8 cellular contexts compared by ENCODE assay signal in genomic region chr10:79400567-79401004, GRCh38. TPM values are rescaled to one million over a fixed set of nuclear protein-coding genes. Genes with fewer than 3 reads are reported as not detected.
A peak's percentile ranks its signal among the peaks of the same experiment; 100 is the strongest.
DNase-seq lines count a peak whose midpoint lies in the region; ATAC-seq and TF ChIP-seq lines count a peak whose summit lies in the region.

No MANE protein-coding gene starts in this region.

- DNase-seq in T-cell (peak in 21 of 34 experiments; percentile 8 to 38 (median 23)), brain microvascular endothelial cell (no peak), amniotic stem cell (lab: John Stamatoyannopoulos, UW) (no peak)
- peak; percentile 18 for DNase-seq in stimulated activated naive B cell treated with anti-CD40 and anti-IgM and Interleukin-4, amounts not matched to agents 10 μg/mL and 1 μg/mL and 100 μg/mL, for 72 hours

- CTCF ChIA-PET in T-cell (lab: Charles Lee) = no interaction called here

- in situ Hi-C loops in brain microvascular endothelial cell (cut with HindIII; ENCODE audit: low pct_ligation_motif_present, low sequenced_read_pairs) = no loop called here

- TF ChIP-seq CTCF in GM12874 (IDR thresholded peaks at IDR 0.05; ENCODE audit: insufficient read depth, low read depth, low read length) (peak; percentile 92), brain microvascular endothelial cell (IDR thresholded peaks at IDR 0.05; ENCODE audit: low read depth, low read length, missing control alignments) (peak; percentile 87), liver (IDR thresholded peaks at IDR 0.05; ENCODE audit: low read depth, low read length, missing input control) (peak; percentile 75)

- no peaks in the 10 kb centered on the region for H3K4me1 Mint-ChIP-seq in T-cell
- peaks cover 4 to 14% of the 10 kb centered on the region in 2 donors for H3K4me1 Mint-ChIP-seq in stimulated activated naive B cell treated with anti-CD40 and anti-IgM and Interleukin-4, amounts not matched to agents 10 μg/mL and 1 μg/mL and 100 μg/mL, for 72 hours

- no peaks in the 10 kb centered on the region for H3K27me3 ChIP-seq in brain microvascular endothelial cell (replicated peaks)
- no peaks in the 10 kb centered on the region for H3K27me3 ChIP-seq in liver (ENCODE audit: control insufficient read depth in 4 of 4, insufficient read depth in 4 of 4, low read length in 3 of 4)

- no peaks in the 10 kb centered on the region for H3K9me3 ChIP-seq in liver (ENCODE audit: control insufficient read depth in 4 of 4, low read length in 3 of 4)

- POLR2A ChIA-PET in T-cell (lab: Charles Lee) = no interaction called here

- H3K36me3 ChIP-seq in brain microvascular endothelial cell (replicated peaks) = no peaks in the 10 kb centered on the region
- peaks cover 0 to 2% (median 0%) of the 10 kb centered on the region in 4 donors for H3K36me3 ChIP-seq in liver (ENCODE audit: control insufficient read depth in 4 of 4, insufficient read depth in 3 of 4, low read depth in 1 of 4, low read length in 3 of 4)

- no peak overlapping the region for H3K4me3 Mint-ChIP-seq in T-cell
- no peak overlapping the region for H3K4me3 Mint-ChIP-seq in stimulated activated naive B cell treated with anti-CD40 and anti-IgM and Interleukin-4, amounts not matched to agents 10 μg/mL and 1 μg/mL and 100 μg/mL, for 72 hours

- no peaks in the 10 kb centered on the region for H3K36me3 Mint-ChIP-seq in T-cell
- H3K36me3 Mint-ChIP-seq in stimulated activated naive B cell treated with anti-CD40 and anti-IgM and Interleukin-4, amounts not matched to agents 10 μg/mL and 1 μg/mL and 100 μg/mL, for 72 hours = no peaks in the 10 kb centered on the region

- 45% methylated on average over 3 of the region's 3 CpGs for WGBS in liver

- H3K9ac ChIP-seq in liver (ENCODE audit: low read depth in 1 of 2, low read length in 2 of 2) = no peak overlapping the region

- no peaks in the 10 kb centered on the region for H3K9me3 Mint-ChIP-seq in T-cell
- H3K9me3 Mint-ChIP-seq in stimulated activated naive B cell treated with anti-CD40 and anti-IgM and Interleukin-4, amounts not matched to agents 10 μg/mL and 1 μg/mL and 100 μg/mL, for 72 hours = peaks cover 0 to 2% of the 10 kb centered on the region in 2 donors

- H3K4me1 ChIP-seq in liver (ENCODE audit: control insufficient read depth in 4 of 4, insufficient read depth in 4 of 4, low read length in 3 of 4) = peaks cover 34 to 61% (median 50%) of the 10 kb centered on the region in 4 donors

- TF ChIP-seq RAD21 in liver (IDR thresholded peaks at IDR 0.05) = peak; percentile 70 to 78

- H3K4me3 ChIP-seq in brain microvascular endothelial cell (ENCODE audit: low read depth, low read length) (no peak overlapping the region), liver (ENCODE audit: low read depth in 1 of 3, low read length in 3 of 3) (no peak overlapping the region)

- no peak overlapping the region for H3K27ac Mint-ChIP-seq in T-cell
- no peak overlapping the region for H3K27ac Mint-ChIP-seq in stimulated activated naive B cell treated with anti-CD40 and anti-IgM and Interleukin-4, amounts not matched to agents 10 μg/mL and 1 μg/mL and 100 μg/mL, for 72 hours

- ATAC-seq in HG02885 (IDR thresholded peaks at IDR 0.05; ENCODE audit: poor library complexity, unreplicated experiment) (peak; percentile 66), T-cell (replicated peaks in 1 of 4) (peak in 3 of 4 experiments; percentile 41 to 61 (median 43)), GM21717 (IDR thresholded peaks at IDR 0.05; ENCODE audit: unreplicated experiment) (no peak)
- ATAC-seq in stimulated activated naive B cell treated with anti-CD40 and anti-IgM and Interleukin-4, amounts not matched to agents 10 μg/mL and 1 μg/mL and 100 μg/mL, for 72 hours (replicated peaks) = peak; percentile 60 to 77

- H3K27ac ChIP-seq in brain microvascular endothelial cell = no peak overlapping the region
- H3K27ac ChIP-seq in liver (ENCODE audit: low read depth in 1 of 2, low read length in 2 of 2) = peak overlapping the region; percentile 65 to 82

- H3K27me3 Mint-ChIP-seq in T-cell = peaks cover 0 to 3% of the 10 kb centered on the region in 2 donors
- H3K27me3 Mint-ChIP-seq in stimulated activated naive B cell treated with anti-CD40 and anti-IgM and Interleukin-4, amounts not matched to agents 10 μg/mL and 1 μg/mL and 100 μg/mL, for 72 hours = peaks cover 19 to 36% of the 10 kb centered on the region in 2 donors

TF ChIP-seq in liver, 16 proteins besides CTCF, POLR2A, EP300 and RAD21:
- TF ChIP-seq RXRA (IDR thresholded peaks at IDR 0.05) = peak in 1 of 2 donors; percentile 20
- no peak for TF ChIP-seq EGR1 (IDR thresholded peaks at IDR 0.05; ENCODE audit: low read depth in 2 of 2)

RNA-seq across cellular contexts. Expression of gene ZCCHC24, which starts 44.8 kb away (rescaled TPM):
- total RNA-seq in T-cell (1 to 10 TPM in 4 of 5 donors, under 1 TPM in 1; 0.60 to 2.4 (median 1.9) TPM), liver (10 to 100 TPM in 1 of 2 donors, 1 to 10 TPM in 1; 7.8 to 23.9 TPM)
- 10 to 100 TPM; 13.2 to 16.4 TPM for polyA plus RNA-seq in liver

RNA-seq across cellular contexts. Expression of gene PPIF, which starts 53.3 kb away (rescaled TPM):
- total RNA-seq in T-cell = 10 to 100 TPM; 25.6 to 36.2 (median 31.3) TPM
- total RNA-seq in liver = 10 to 100 TPM; 22.2 to 84.3 TPM
- polyA plus RNA-seq in liver = 10 to 100 TPM; 51.4 to 68.6 TPM

Comparison
In these comparisons a context has a peak if more than half of its experiments do, and no peak if none do; other contexts are left out.
1. DNase-seq: peak in T-cell (21 of 34) and stimulated activated naive B cell treated with anti-CD40 and anti-IgM and Interleukin-4, amounts not matched to agents 10 μg/mL and 1 μg/mL and 100 μg/mL, for 72 hours (single experiment); none in brain microvascular endothelial cell (single experiment) and amniotic stem cell (single experiment).
2. Peak in every context shown above with its lines, with median percentiles within 50 percentile points of each other: CTCF ChIP-seq.